In the genomic region with DNA sequence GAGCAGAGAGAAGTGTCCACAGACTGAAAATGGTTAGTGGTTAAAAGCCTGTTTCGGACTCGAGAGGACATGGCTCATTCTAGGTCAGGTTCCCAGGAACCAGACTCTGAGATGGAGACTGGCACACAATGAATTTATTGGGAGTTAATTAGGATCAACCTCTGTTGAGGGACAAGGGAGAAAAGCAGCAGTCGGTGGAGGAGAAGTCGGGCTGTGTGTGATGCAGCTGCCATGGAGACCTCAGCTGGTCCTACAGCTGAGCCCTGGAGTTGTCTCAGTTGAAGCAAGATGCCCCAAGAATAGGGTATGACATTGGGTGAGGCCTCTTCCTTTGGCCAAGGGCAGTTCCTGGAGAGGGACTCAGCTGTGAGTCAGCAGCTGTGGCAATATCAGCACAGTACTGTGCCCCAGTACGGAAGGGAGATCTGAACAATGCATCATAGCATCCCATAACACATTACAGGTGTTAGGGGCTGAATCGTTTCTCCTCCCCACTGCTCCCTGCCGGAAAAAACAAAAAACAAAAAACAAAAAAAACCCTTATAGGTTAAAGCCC, we compare ENCODE assay signal across 1 cellular context.
TF ChIP-seq lines count a peak whose summit lies in the region.

No MANE protein-coding gene starts in this region.

TF ChIP-seq in WTC11, 78 proteins besides CTCF, POLR2A, EP300 and RAD21 (continued from another document):
- TF ChIP-seq, protein P1, sequence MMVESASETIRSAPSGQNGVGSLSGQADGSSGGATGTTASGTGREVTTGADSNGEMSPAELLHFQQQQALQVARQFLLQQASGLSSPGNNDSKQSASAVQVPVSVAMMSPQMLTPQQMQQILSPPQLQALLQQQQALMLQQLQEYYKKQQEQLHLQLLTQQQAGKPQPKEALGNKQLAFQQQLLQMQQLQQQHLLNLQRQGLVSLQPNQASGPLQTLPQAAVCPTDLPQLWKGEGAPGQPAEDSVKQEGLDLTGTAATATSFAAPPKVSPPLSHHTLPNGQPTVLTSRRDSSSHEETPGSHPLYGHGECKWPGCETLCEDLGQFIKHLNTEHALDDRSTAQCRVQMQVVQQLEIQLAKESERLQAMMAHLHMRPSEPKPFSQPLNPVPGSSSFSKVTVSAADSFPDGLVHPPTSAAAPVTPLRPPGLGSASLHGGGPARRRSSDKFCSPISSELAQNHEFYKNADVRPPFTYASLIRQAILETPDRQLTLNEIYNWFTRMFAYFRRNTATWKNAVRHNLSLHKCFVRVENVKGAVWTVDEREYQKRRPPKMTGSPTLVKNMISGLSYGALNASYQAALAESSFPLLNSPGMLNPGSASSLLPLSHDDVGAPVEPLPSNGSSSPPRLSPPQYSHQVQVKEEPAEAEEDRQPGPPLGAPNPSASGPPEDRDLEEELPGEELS (CRISPR knock-in tag; IDR thresholded peaks at IDR 0.05) = no peak
- TF ChIP-seq ZNF423 (CRISPR knock-in tag; IDR thresholded peaks at IDR 0.05) (no peak), NR2C2 (CRISPR knock-in tag; IDR thresholded peaks at IDR 0.05) (no peak), MXD4 (CRISPR knock-in tag; IDR thresholded peaks at IDR 0.05; ENCODE audit: borderline replicate concordance) (no peak)
